1 cellular context compared by ENCODE assay signal in genomic region chr7:2110586-2111396, GRCh38.
TF ChIP-seq lines count a peak whose summit lies in the region.

No MANE protein-coding gene starts in this region.

TF ChIP-seq in HepG2, 621 proteins besides CTCF, POLR2A, EP300 and RAD21 (continued from another document and continues in another):
- TF ChIP-seq ZNF574 (CRISPR knock-in tag; IDR thresholded peaks at IDR 0.05) (peak; percentile 54; the same call in 1 of the 2 replicates), ZBTB42 (CRISPR knock-in tag; IDR thresholded peaks at IDR 0.05) (peak; percentile 55; the same call in 1 of the 2 replicates), ZNF414 (CRISPR knock-in tag; IDR thresholded peaks at IDR 0.05) (peak; percentile 89), NR0B2 (CRISPR knock-in tag; IDR thresholded peaks at IDR 0.05) (peak; percentile 86), NCOA1 (CRISPR knock-in tag; IDR thresholded peaks at IDR 0.05) (no peak), ZNF639 (CRISPR knock-in tag; conservative IDR thresholded peaks at IDR 0.05) (peak; percentile 50; the same call in 1 of the 2 replicates), AHDC1 (CRISPR knock-in tag; IDR thresholded peaks at IDR 0.05; ENCODE audit: borderline replicate concordance) (peak; percentile 66; the same call in 1 of the 2 replicates), SAFB2 (CRISPR knock-in tag; IDR thresholded peaks at IDR 0.05; ENCODE audit: borderline replicate concordance, low read depth) (no peak), ZNF670 (CRISPR knock-in tag; IDR thresholded peaks at IDR 0.05; ENCODE audit: borderline replicate concordance) (peak; percentile 80; the same call in 1 of the 2 replicates), HOXA5 (CRISPR knock-in tag; IDR thresholded peaks at IDR 0.05) (no peak), ZNF577 (CRISPR knock-in tag; IDR thresholded peaks at IDR 0.05; ENCODE audit: borderline replicate concordance, low read depth) (no peak), MLXIP (CRISPR knock-in tag; IDR thresholded peaks at IDR 0.05; ENCODE audit: borderline replicate concordance) (no peak), ZNF331 (CRISPR knock-in tag; IDR thresholded peaks at IDR 0.05) (peak; percentile 64; the same call in 1 of the 2 replicates), IKZF1 (IDR thresholded peaks at IDR 0.05) (no peak), ZBTB10 (CRISPR knock-in tag; IDR thresholded peaks at IDR 0.05; ENCODE audit: borderline replicate concordance) (no peak), UBTF (CRISPR knock-in tag; IDR thresholded peaks at IDR 0.05) (peak; percentile 35; the same call in 1 of the 2 replicates), TFE3 (CRISPR knock-in tag; IDR thresholded peaks at IDR 0.05) (peak; percentile 66), ARNTL (CRISPR knock-in tag; IDR thresholded peaks at IDR 0.05) (no peak), ZNF274 (CRISPR knock-in tag; IDR thresholded peaks at IDR 0.05) (no peak; the same call in 1 of the 2 replicates), SKIL (CRISPR knock-in tag; IDR thresholded peaks at IDR 0.05; ENCODE audit: borderline replicate concordance) (peak; percentile 82; the same call in 1 of the 2 replicates), ZFP37 (CRISPR knock-in tag; IDR thresholded peaks at IDR 0.05; ENCODE audit: borderline replicate concordance) (peak; percentile 77; the same call in 1 of the 2 replicates)
